16 cellular contexts compared by ENCODE assay signal in the genomic region with DNA sequence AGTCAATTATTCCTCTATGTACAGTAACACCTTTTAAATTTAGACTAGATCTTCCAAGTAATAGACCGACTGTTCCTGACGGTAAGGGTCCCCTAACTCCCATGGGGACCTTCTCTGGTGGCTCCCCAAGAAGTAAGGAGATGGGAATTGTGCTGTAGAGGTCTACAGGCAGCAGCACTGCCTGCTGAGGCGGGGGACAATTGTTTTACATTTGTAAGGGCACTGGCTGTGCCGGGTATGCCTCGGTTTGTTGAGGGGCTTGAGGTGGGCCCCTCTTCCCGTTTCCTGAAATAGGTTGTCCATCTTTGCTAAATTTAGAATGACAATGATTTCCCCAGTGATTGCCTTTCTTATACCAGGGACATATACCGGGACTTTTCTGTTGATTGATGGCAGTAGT. TPM values are rescaled to one million over a fixed set of nuclear protein-coding genes. Genes with fewer than 3 reads are reported as not detected.
"Had no signal": no experiment of that assay in that cellular context is flagged by ENCODE, and none has a peak within 500 bp of the region (broad histone marks: within the 10 kb centered on the region; RNA-seq: fewer than 3 reads in every experiment).

No MANE protein-coding gene starts in this region.

- H3K36me3 ChIP-seq: pancreas, vagina had no signal

- H3K4me1 ChIP-seq: pancreas, vagina had no signal

- H3K27ac Mint-ChIP-seq: activated CD4-positive, alpha-beta T cell treated with anti-CD3 and anti-CD28 coated beads for 36 hours; activated CD8-positive, alpha-beta T cell treated with anti-CD3 and anti-CD28 coated beads for 36 hours; activated naive CD8-positive, alpha-beta T cell; stimulated activated memory B cell treated with anti-CD40 and anti-IgM and Interleukin-4, amounts not matched to agents 10 μg/mL and 1 μg/mL and 100 μg/mL, for 72 hours had no signal

- H3K27ac ChIP-seq: coronary artery, foreskin keratinocyte, pancreas, vagina had no signal

- H3K27me3 ChIP-seq: foreskin keratinocyte, pancreas, vagina had no signal

- DNase-seq: activated CD4-positive, alpha-beta T cell treated with anti-CD3 and anti-CD28 coated beads for 36 hours; activated CD8-positive, alpha-beta memory T cell treated with anti-CD3 and anti-CD28 coated beads, Interleukin-2, amount 50 U/mL, for 4 hours; activated CD8-positive, alpha-beta T cell treated with anti-CD3 and anti-CD28 coated beads for 36 hours; activated gamma-delta T cell; activated T-cell treated with anti-CD3 and anti-CD28 coated beads, Interleukin-2, amount 50 U/mL, for 48 hours; amniotic stem cell; central memory CD4-positive, alpha-beta T cell; foreskin keratinocyte; glutamatergic neuron; pancreas had no signal

- H3K4me3 ChIP-seq: coronary artery, pancreas, vagina had no signal

- ATAC-seq: activated CD4-positive, alpha-beta T cell treated with anti-CD3 and anti-CD28 coated beads for 36 hours; activated CD8-positive, alpha-beta T cell treated with anti-CD3 and anti-CD28 coated beads for 36 hours; foreskin keratinocyte; pancreas; stimulated activated memory B cell treated with anti-CD40 and anti-IgM and Interleukin-4, amounts not matched to agents 10 μg/mL and 1 μg/mL and 100 μg/mL, for 72 hours had no signal

- H3K4me1 Mint-ChIP-seq: activated CD4-positive, alpha-beta T cell treated with anti-CD3 and anti-CD28 coated beads for 36 hours; stimulated activated memory B cell treated with anti-CD40 and anti-IgM and Interleukin-4, amounts not matched to agents 10 μg/mL and 1 μg/mL and 100 μg/mL, for 72 hours had no signal

- H3K27me3 Mint-ChIP-seq: activated CD4-positive, alpha-beta T cell treated with anti-CD3 and anti-CD28 coated beads for 36 hours; activated CD8-positive, alpha-beta T cell treated with anti-CD3 and anti-CD28 coated beads for 36 hours; stimulated activated memory B cell treated with anti-CD40 and anti-IgM and Interleukin-4, amounts not matched to agents 10 μg/mL and 1 μg/mL and 100 μg/mL, for 72 hours had no signal

- H3K36me3 Mint-ChIP-seq: activated naive CD8-positive, alpha-beta T cell; stimulated activated memory B cell treated with anti-CD40 and anti-IgM and Interleukin-4, amounts not matched to agents 10 μg/mL and 1 μg/mL and 100 μg/mL, for 72 hours had no signal

- H3K9me3 ChIP-seq: pancreas, vagina had no signal

- H3K4me3 Mint-ChIP-seq: activated CD4-positive, alpha-beta T cell treated with anti-CD3 and anti-CD28 coated beads for 36 hours; activated CD8-positive, alpha-beta T cell treated with anti-CD3 and anti-CD28 coated beads for 36 hours; activated naive CD8-positive, alpha-beta T cell; stimulated activated memory B cell treated with anti-CD40 and anti-IgM and Interleukin-4, amounts not matched to agents 10 μg/mL and 1 μg/mL and 100 μg/mL, for 72 hours had no signal

- H3K9me3 Mint-ChIP-seq: activated CD8-positive, alpha-beta T cell treated with anti-CD3 and anti-CD28 coated beads for 36 hours; stimulated activated memory B cell treated with anti-CD40 and anti-IgM and Interleukin-4, amounts not matched to agents 10 μg/mL and 1 μg/mL and 100 μg/mL, for 72 hours had no signal

RNA-seq across cellular contexts. Expression of a gene that starts 13.1 kb away (rescaled TPM):
- total RNA-seq: activated CD8-positive, alpha-beta T cell treated with anti-CD3 and anti-CD28 coated beads for 36 hours; endothelial cell of umbilical vein; T-helper 1 cell treated with Interleukin-12 subunit alpha and Interleukin-12 subunit beta and Interleukin-4 antibody, amounts not matched to agents 30 ng/mL and 1 ng/mL, for 36 hours; vagina had no signal
